1 cellular context compared by ENCODE assay signal in the genomic region with DNA sequence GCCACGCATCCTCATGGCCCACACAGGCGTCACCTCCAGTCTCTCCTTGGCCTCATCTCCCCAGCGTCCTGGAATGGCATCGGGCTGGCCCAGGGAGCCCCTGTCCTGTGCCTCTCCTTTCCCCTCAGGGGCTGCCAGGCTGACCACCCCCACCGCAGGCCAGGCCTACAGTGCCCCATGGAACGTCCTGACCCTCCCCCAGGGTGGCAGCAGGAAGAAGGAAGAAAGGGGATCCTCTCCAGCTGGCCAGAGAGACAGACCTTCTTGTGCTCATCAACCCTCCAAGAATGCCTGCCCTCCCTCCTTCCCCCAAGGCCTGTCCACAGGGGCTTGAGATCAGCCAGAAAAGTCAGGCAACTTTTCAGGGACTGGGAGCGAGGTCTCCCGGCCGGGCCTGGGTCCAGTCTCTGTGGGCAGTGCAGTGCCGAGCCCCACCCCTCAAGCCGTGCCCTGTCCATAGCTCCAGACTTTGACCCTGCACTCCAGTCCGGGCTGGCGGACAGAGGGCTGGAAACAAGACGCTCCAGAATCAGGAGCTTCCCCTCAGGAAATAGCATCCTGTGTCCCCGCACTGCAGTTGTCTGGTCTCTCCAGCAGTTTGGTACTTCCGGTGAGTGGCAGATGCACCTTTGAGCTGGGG.
TF ChIP-seq lines count a peak whose summit lies in the region.

A gene (plus strand): TSS at position 478 of the 640 bp plus-strand sequence. CDS start 4,915 bp downstream, outside the sequence.

TF ChIP-seq in IMR-90, 13 proteins besides CTCF, POLR2A, EP300 and RAD21:
- TF ChIP-seq SMC3 (IDR thresholded peaks at IDR 0.05; ENCODE audit: low read depth, low read length) (no peak), MAZ (IDR thresholded peaks at IDR 0.05; ENCODE audit: borderline replicate concordance, low read depth, low read length) (no peak), NFE2L2 (IDR thresholded peaks at IDR 0.05; ENCODE audit: low read depth, low read length) (no peak)
- TF ChIP-seq, protein P1, sequence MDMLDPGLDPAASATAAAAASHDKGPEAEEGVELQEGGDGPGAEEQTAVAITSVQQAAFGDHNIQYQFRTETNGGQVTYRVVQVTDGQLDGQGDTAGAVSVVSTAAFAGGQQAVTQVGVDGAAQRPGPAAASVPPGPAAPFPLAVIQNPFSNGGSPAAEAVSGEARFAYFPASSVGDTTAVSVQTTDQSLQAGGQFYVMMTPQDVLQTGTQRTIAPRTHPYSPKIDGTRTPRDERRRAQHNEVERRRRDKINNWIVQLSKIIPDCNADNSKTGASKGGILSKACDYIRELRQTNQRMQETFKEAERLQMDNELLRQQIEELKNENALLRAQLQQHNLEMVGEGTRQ (IDR thresholded peaks at IDR 0.05; ENCODE audit: low read depth, low read length) = no peak
